1 cellular context compared by ENCODE assay signal in the genomic region with DNA sequence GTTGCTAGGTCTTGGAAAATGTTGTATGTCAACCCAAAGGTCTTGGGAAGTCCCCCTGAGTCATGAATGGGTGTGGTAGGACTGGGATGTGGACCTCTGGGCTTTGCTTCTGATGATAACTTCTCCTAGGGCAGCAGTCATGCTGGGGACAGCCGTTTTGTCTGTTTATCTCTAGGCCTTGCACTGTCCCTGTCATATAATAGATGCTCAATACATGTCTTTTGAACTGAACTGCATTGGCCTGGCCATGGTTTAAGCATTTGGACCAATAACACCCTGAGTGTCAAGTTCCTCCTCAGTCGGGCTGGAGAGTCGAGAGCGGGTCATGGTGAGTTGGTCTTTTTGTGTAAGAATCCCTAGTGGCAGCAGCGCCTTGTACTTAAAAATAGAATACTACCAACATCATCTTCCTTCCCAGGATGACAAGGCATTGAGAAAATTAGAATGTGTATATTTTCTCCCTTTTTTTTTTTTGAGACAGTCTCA.
A peak's percentile ranks its signal among the peaks of the same experiment; 100 is the strongest.
TF ChIP-seq lines count a peak whose summit lies in the region.

No MANE protein-coding gene starts in this region.

TF ChIP-seq in K562, 482 proteins besides CTCF, POLR2A, EP300 and RAD21 (continued from another document and continues in another):
- TF ChIP-seq CEBPZ (IDR thresholded peaks at IDR 0.05; ENCODE audit: borderline replicate concordance, low read depth, low read length) (no peak), SRSF3 (IDR thresholded peaks at IDR 0.05; ENCODE audit: insufficient read depth, low read length) (no peak), CXXC5 (CRISPR knock-in tag; IDR thresholded peaks at IDR 0.05) (peak; percentile 10; the same call in 1 of the 2 replicates), POU5F1 (IDR thresholded peaks at IDR 0.05; ENCODE audit: borderline replicate concordance, low read depth, low read length, partially characterized antibody) (no peak), BRF1 (IDR thresholded peaks at IDR 0.05; ENCODE audit: borderline replicate concordance, extremely low read depth, insufficient read length) (no peak), NCOR1 (IDR thresholded peaks at IDR 0.05) (peak; percentile 81), EGR1 (conservative IDR thresholded peaks at IDR 0.05) (no peak), ZNF146 (CRISPR knock-in tag; IDR thresholded peaks at IDR 0.05; ENCODE audit: unreplicated experiment) (no peak), YY1 (IDR thresholded peaks at IDR 0.05; ENCODE audit: borderline replicate concordance in 1 of 3, control insufficient read depth in 1 of 3, extremely low read depth in 1 of 3, insufficient read depth in 3 of 3, insufficient read length in 1 of 3, insufficient replicate concordance in 2 of 3, low read depth in 1 of 3, low read length in 2 of 3) (no peak), CCAR2 (IDR thresholded peaks at IDR 0.05; ENCODE audit: low read depth, low read length) (no peak), SMARCB1 (IDR thresholded peaks at IDR 0.05; ENCODE audit: insufficient read length, low read depth) (no peak), KLF10 (CRISPR knock-in tag; IDR thresholded peaks at IDR 0.05) (no peak), CBX5 (IDR thresholded peaks at IDR 0.05; ENCODE audit: borderline replicate concordance, low read depth) (no peak), ZHX1 (conservative IDR thresholded peaks at IDR 0.05; ENCODE audit: low read length) (no peak), HNRNPK (IDR thresholded peaks at IDR 0.05; ENCODE audit: low read depth, low read length, poor library complexity, severe bottlenecking) (no peak), TARDBP (IDR thresholded peaks at IDR 0.05) (no peak), KAT7 (CRISPR knock-in tag; IDR thresholded peaks at IDR 0.05; ENCODE audit: borderline replicate concordance) (no peak), ZNF766 (CRISPR knock-in tag; conservative IDR thresholded peaks at IDR 0.05) (no peak), EWSR1 (IDR thresholded peaks at IDR 0.05; ENCODE audit: borderline replicate concordance, low read depth, partially characterized antibody) (no peak), TEAD2 (tag; IDR thresholded peaks at IDR 0.05) (no peak), ELK3 (CRISPR knock-in tag; IDR thresholded peaks at IDR 0.05) (no peak), PRPF4 (IDR thresholded peaks at IDR 0.05; ENCODE audit: insufficient read depth, low read depth, low read length, poor library complexity, severe bottlenecking) (no peak), SAFB (IDR thresholded peaks at IDR 0.05; ENCODE audit: borderline replicate concordance, low read depth, low read length) (no peak), BHLHE40 (IDR thresholded peaks at IDR 0.05; ENCODE audit: low read length) (no peak), NR2C2 (CRISPR knock-in tag; IDR thresholded peaks at IDR 0.05) (no peak), NR2C2 (tag; IDR thresholded peaks at IDR 0.05) (no peak; the same call in 1 of the 2 replicates), EZH2 (IDR thresholded peaks at IDR 0.05; ENCODE audit: borderline replicate concordance, low read depth, low read length) (no peak), CBFB (CRISPR knock-in tag; IDR thresholded peaks at IDR 0.05) (no peak), NFIC (IDR thresholded peaks at IDR 0.05) (peak; percentile 37), ZBTB12 (CRISPR knock-in tag; IDR thresholded peaks at IDR 0.05) (no peak), TRIM24 (IDR thresholded peaks at IDR 0.05) (peak in 1 of 2 experiments; percentile 32; a peak in 1 of 4 replicates), ZNF644 (tag; IDR thresholded peaks at IDR 0.05; ENCODE audit: low read depth) (no peak), FOXO4 (CRISPR knock-in tag; IDR thresholded peaks at IDR 0.05) (no peak), PRMT5 (CRISPR knock-in tag; IDR thresholded peaks at IDR 0.05) (no peak), ZBTB17 (CRISPR knock-in tag; IDR thresholded peaks at IDR 0.05) (no peak), ZNF75A (CRISPR knock-in tag; IDR thresholded peaks at IDR 0.05) (no peak), ZNF79 (CRISPR knock-in tag; IDR thresholded peaks at IDR 0.05; ENCODE audit: low read depth) (no peak), ESRRB (CRISPR knock-in tag; IDR thresholded peaks at IDR 0.05; ENCODE audit: borderline replicate concordance) (no peak), ZNF445 (CRISPR knock-in tag; IDR thresholded peaks at IDR 0.05; ENCODE audit: low read depth) (no peak), BACH1 (tag; IDR thresholded peaks at IDR 0.05) (no peak), SOX6 (IDR thresholded peaks at IDR 0.05) (peak; percentile 52; the same call in 1 of the 2 replicates), E2F3 (CRISPR knock-in tag; IDR thresholded peaks at IDR 0.05) (no peak), RFX5 (IDR thresholded peaks at IDR 0.05; ENCODE audit: low read depth, low read length) (no peak), ZSCAN29 (IDR thresholded peaks at IDR 0.05) (no peak), ZNF408 (CRISPR knock-in tag; IDR thresholded peaks at IDR 0.05; ENCODE audit: low read depth) (no peak), MECOM (CRISPR knock-in tag; IDR thresholded peaks at IDR 0.05) (peak; percentile 82; the same call in 1 of the 2 replicates), SIRT6 (IDR thresholded peaks at IDR 0.05; ENCODE audit: low read depth, low read length) (no peak), STAG1 (CRISPR knock-in tag; IDR thresholded peaks at IDR 0.05; ENCODE audit: borderline replicate concordance) (no peak), ZNF764 (CRISPR knock-in tag; IDR thresholded peaks at IDR 0.05; ENCODE audit: low read depth) (no peak)
- TF ChIP-seq, protein P1, sequence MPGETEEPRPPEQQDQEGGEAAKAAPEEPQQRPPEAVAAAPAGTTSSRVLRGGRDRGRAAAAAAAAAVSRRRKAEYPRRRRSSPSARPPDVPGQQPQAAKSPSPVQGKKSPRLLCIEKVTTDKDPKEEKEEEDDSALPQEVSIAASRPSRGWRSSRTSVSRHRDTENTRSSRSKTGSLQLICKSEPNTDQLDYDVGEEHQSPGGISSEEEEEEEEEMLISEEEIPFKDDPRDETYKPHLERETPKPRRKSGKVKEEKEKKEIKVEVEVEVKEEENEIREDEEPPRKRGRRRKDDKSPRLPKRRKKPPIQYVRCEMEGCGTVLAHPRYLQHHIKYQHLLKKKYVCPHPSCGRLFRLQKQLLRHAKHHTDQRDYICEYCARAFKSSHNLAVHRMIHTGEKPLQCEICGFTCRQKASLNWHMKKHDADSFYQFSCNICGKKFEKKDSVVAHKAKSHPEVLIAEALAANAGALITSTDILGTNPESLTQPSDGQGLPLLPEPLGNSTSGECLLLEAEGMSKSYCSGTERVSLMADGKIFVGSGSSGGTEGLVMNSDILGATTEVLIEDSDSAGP (CRISPR knock-in tag; IDR thresholded peaks at IDR 0.05), result no peak
- TF ChIP-seq, protein P2, sequence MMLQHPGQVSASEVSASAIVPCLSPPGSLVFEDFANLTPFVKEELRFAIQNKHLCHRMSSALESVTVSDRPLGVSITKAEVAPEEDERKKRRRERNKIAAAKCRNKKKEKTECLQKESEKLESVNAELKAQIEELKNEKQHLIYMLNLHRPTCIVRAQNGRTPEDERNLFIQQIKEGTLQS (IDR thresholded peaks at IDR 0.05), result peak; percentile 72
- TF ChIP-seq, protein P2 (CRISPR knock-in tag; conservative IDR thresholded peaks at IDR 0.05), result peak; percentile 58; the same call in 1 of the 2 replicates
- TF ChIP-seq, protein P3, sequence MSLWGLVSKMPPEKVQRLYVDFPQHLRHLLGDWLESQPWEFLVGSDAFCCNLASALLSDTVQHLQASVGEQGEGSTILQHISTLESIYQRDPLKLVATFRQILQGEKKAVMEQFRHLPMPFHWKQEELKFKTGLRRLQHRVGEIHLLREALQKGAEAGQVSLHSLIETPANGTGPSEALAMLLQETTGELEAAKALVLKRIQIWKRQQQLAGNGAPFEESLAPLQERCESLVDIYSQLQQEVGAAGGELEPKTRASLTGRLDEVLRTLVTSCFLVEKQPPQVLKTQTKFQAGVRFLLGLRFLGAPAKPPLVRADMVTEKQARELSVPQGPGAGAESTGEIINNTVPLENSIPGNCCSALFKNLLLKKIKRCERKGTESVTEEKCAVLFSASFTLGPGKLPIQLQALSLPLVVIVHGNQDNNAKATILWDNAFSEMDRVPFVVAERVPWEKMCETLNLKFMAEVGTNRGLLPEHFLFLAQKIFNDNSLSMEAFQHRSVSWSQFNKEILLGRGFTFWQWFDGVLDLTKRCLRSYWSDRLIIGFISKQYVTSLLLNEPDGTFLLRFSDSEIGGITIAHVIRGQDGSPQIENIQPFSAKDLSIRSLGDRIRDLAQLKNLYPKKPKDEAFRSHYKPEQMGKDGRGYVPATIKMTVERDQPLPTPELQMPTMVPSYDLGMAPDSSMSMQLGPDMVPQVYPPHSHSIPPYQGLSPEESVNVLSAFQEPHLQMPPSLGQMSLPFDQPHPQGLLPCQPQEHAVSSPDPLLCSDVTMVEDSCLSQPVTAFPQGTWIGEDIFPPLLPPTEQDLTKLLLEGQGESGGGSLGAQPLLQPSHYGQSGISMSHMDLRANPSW (CRISPR knock-in tag; IDR thresholded peaks at IDR 0.05), result no peak
